Comparison of ENCODE assay signal across 19 cellular contexts in the genomic region with DNA sequence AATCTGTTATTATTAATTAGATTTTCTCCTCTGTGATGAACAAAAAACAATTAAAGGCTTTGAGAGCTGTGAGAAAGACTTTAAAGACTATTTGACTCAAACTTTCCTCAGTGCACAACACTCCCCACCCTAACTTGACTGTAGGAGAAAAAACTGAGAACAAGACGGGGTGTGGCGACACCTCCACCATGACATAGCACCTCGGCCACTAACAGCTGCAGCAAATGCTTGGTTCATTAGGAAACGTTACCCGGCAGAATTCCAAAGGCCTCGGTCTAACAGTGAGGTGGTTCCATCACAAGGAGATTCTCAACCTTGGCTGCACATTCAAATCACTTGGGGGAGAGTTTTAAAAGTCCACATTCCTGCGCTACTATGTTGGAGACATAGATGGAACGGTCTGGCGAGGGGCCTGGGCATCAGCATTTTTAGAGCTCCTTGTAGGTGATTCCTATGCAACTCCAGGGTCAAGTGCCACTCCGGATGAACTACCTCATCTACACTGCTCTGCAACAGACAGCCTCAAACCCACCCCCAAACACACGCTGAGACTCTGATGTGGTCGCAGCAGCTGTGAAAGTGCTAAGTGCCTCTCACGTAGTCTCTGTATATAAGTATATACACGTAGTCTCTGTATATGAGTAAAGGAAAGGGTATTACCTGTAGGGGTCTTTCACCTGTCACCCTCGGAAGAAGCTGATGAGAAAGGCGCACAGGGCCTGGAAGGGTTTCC. TPM values are rescaled to one million over a fixed set of nuclear protein-coding genes. Genes with fewer than 3 reads are reported as not detected.
A peak's percentile ranks its signal among the peaks of the same experiment; 100 is the strongest.
DNase-seq lines count a peak whose midpoint lies in the region; ATAC-seq lines count a peak whose summit lies in the region.
"Had no signal": no experiment of that assay in that cellular context is flagged by ENCODE, and none has a peak within 500 bp of the region (broad histone marks: within the 10 kb centered on the region; RNA-seq: fewer than 3 reads in every experiment).

No MANE protein-coding gene starts in this region.

- H3K27ac Mint-ChIP-seq in activated CD4-positive, alpha-beta T cell treated with anti-CD3 and anti-CD28 coated beads, Interleukin-2, amount 10 ng/mL, durations not matched to agents 7 days and 5 days = no peak overlapping the region
- H3K27ac Mint-ChIP-seq in activated CD8-positive, alpha-beta T cell treated with anti-CD3 and anti-CD28 coated beads, Interleukin-2, amount 10 ng/mL, durations not matched to agents 7 days and 5 days = peak overlapping the region; percentile 68
- H3K27ac Mint-ChIP-seq: stimulated activated memory B cell treated with anti-CD40 and anti-IgM and Interleukin-4, amounts not matched to agents 10 μg/mL and 1 μg/mL and 100 μg/mL, for 72 hours had no signal

- no peaks in the 10 kb centered on the region for H3K9me3 Mint-ChIP-seq in activated CD4-positive, alpha-beta T cell treated with anti-CD3 and anti-CD28 coated beads, Interleukin-2, amount 10 ng/mL, durations not matched to agents 7 days and 5 days
- H3K9me3 Mint-ChIP-seq in activated CD8-positive, alpha-beta T cell treated with anti-CD3 and anti-CD28 coated beads, Interleukin-2, amount 10 ng/mL, durations not matched to agents 7 days and 5 days (ENCODE audit: insufficient read depth) = no peaks in the 10 kb centered on the region

- peaks cover 33% of the 10 kb centered on the region for H3K4me1 Mint-ChIP-seq in activated CD4-positive, alpha-beta T cell treated with anti-CD3 and anti-CD28 coated beads, Interleukin-2, amount 10 ng/mL, durations not matched to agents 7 days and 5 days
- peaks cover 34% of the 10 kb centered on the region for H3K4me1 Mint-ChIP-seq in activated CD8-positive, alpha-beta T cell treated with anti-CD3 and anti-CD28 coated beads, Interleukin-2, amount 10 ng/mL, durations not matched to agents 7 days and 5 days (ENCODE audit: low read depth)

- ATAC-seq in activated CD8-positive, alpha-beta T cell treated with anti-CD3 and anti-CD28 coated beads, Interleukin-2, amount 10 ng/mL, durations not matched to agents 7 days and 5 days = peak; percentile 31
- peak; percentile 67 for ATAC-seq in left ventricle myocardium superior
- ATAC-seq in GM21381 (IDR thresholded peaks at IDR 0.05; ENCODE audit: unreplicated experiment) = no peak
- no peak for ATAC-seq in HG03521 (IDR thresholded peaks at IDR 0.05; ENCODE audit: unreplicated experiment)
- ATAC-seq: PC-3; stimulated activated memory B cell treated with anti-CD40 and anti-IgM and Interleukin-4, amounts not matched to agents 10 μg/mL and 1 μg/mL and 100 μg/mL, for 72 hours had no signal

- DNase-seq in activated CD4-positive, alpha-beta T cell treated with anti-CD3 and anti-CD28 coated beads, Interleukin-2, amount 10 ng/mL, durations not matched to agents 7 days and 5 days = peak; percentile 46
- DNase-seq in activated CD4-positive, alpha-beta T cell treated with anti-CD3 and anti-CD28 coated beads for 48 hours = no peak
- DNase-seq in activated CD8-positive, alpha-beta T cell treated with anti-CD3 and anti-CD28 coated beads, Interleukin-2, amount 10 ng/mL, durations not matched to agents 7 days and 5 days = peak; percentile 67
- DNase-seq in left ventricle myocardium superior = no peak
- DNase-seq in stimulated activated CD8-positive, alpha-beta memory T cell treated with anti-CD3 and anti-CD28 coated beads, Interleukin-4, amount 100 ng/mL, for 48 hours = peak; percentile 42
- no peak for DNase-seq in GF-D8 (lab: John Stamatoyannopoulos, UW)
- DNase-seq: ACHN; colonic mucosa; NCI-H2029; NCI-H510A treated with DMSO at 0.1 percent for 48 hours; PC-3; right lobe of liver; stimulated activated CD4-positive, alpha-beta T cell treated with anti-CD3 and anti-CD28 coated beads, Interleukin-2, amount 100 ng/mL, for 48 hours had no signal

- POLR2A ChIA-PET in activated CD4-positive, alpha-beta T cell treated with anti-CD3 and anti-CD28 coated beads, Interleukin-2, amount 10 ng/mL, durations not matched to agents 7 days and 5 days (lab: Charles Lee) = no interaction called here
- POLR2A ChIA-PET in activated CD8-positive, alpha-beta T cell treated with anti-CD3 and anti-CD28 coated beads, Interleukin-2, amount 10 ng/mL, durations not matched to agents 7 days and 5 days (lab: Charles Lee) = no interaction called here

- no peaks in the 10 kb centered on the region for H3K36me3 Mint-ChIP-seq in activated CD4-positive, alpha-beta T cell treated with anti-CD3 and anti-CD28 coated beads, Interleukin-2, amount 10 ng/mL, durations not matched to agents 7 days and 5 days (ENCODE audit: low read depth)
- H3K36me3 Mint-ChIP-seq in activated CD8-positive, alpha-beta T cell treated with anti-CD3 and anti-CD28 coated beads, Interleukin-2, amount 10 ng/mL, durations not matched to agents 7 days and 5 days (ENCODE audit: low read depth) = no peaks in the 10 kb centered on the region

- H3K4me3 Mint-ChIP-seq in activated CD4-positive, alpha-beta T cell treated with anti-CD3 and anti-CD28 coated beads, Interleukin-2, amount 10 ng/mL, durations not matched to agents 7 days and 5 days = peak overlapping the region; percentile 62
- H3K4me3 Mint-ChIP-seq in activated CD8-positive, alpha-beta T cell treated with anti-CD3 and anti-CD28 coated beads, Interleukin-2, amount 10 ng/mL, durations not matched to agents 7 days and 5 days = peak overlapping the region; percentile 71

- CTCF ChIA-PET in activated CD4-positive, alpha-beta T cell treated with anti-CD3 and anti-CD28 coated beads, Interleukin-2, amount 10 ng/mL, durations not matched to agents 7 days and 5 days (lab: Charles Lee) = interaction anchor here (0.6 to 1.1 kb wide), 3 partner anchors 40 to 303 kb away, joined by 3 read pairs; no protein-coding TSS in a partner anchor
- CTCF ChIA-PET in activated CD8-positive, alpha-beta T cell treated with anti-CD3 and anti-CD28 coated beads, Interleukin-2, amount 10 ng/mL, durations not matched to agents 7 days and 5 days (lab: Charles Lee) = interaction anchor here (0.8 to 5.2 kb wide), 6 partner anchors 13 to 304 kb away, joined by 3 to 63 read pairs (median 10); no protein-coding TSS in a partner anchor

- peaks cover 18% of the 10 kb centered on the region for H3K27me3 Mint-ChIP-seq in activated CD4-positive, alpha-beta T cell treated with anti-CD3 and anti-CD28 coated beads, Interleukin-2, amount 10 ng/mL, durations not matched to agents 7 days and 5 days
- peaks cover 16% of the 10 kb centered on the region for H3K27me3 Mint-ChIP-seq in activated CD8-positive, alpha-beta T cell treated with anti-CD3 and anti-CD28 coated beads, Interleukin-2, amount 10 ng/mL, durations not matched to agents 7 days and 5 days (ENCODE audit: low read depth)

- intact Hi-C loops in left ventricle myocardium superior (cut with micrococcal nuclease) = no loop called here

RNA-seq across cellular contexts. Expression of a gene that starts 1.0 kb away (rescaled TPM):
- 1 to 10 TPM; 5.6 to 6.3 TPM for total RNA-seq in activated CD4-positive, alpha-beta T cell treated with anti-CD3 and anti-CD28 coated beads, Interleukin-2, amount 10 ng/mL, durations not matched to agents 7 days and 5 days
- 10 to 100 TPM; 12.0 to 13.0 TPM for total RNA-seq in activated CD8-positive, alpha-beta T cell treated with anti-CD3 and anti-CD28 coated beads, Interleukin-2, amount 10 ng/mL, durations not matched to agents 7 days and 5 days
- total RNA-seq in left ventricle myocardium superior = 0.79 TPM
- total RNA-seq: ascending aorta, M059J, PC-3, ureter had no signal

RNA-seq across cellular contexts. Expression of a gene that starts 23.4 kb away (rescaled TPM):
- not detected for total RNA-seq in activated CD4-positive, alpha-beta T cell treated with anti-CD3 and anti-CD28 coated beads, Interleukin-2, amount 10 ng/mL, durations not matched to agents 7 days and 5 days
- total RNA-seq in activated CD8-positive, alpha-beta T cell treated with anti-CD3 and anti-CD28 coated beads, Interleukin-2, amount 10 ng/mL, durations not matched to agents 7 days and 5 days = not detected
- total RNA-seq in left ventricle myocardium superior = not detected
- total RNA-seq: ascending aorta, right lobe of liver, ureter had no signal

Comparison
In these comparisons a context has a peak if more than half of its experiments do, and no peak if none do; other contexts are left out.
1. DNase-seq: peak in activated CD4-positive, alpha-beta T cell treated with anti-CD3 and anti-CD28 coated beads, Interleukin-2, amount 10 ng/mL, durations not matched to agents 7 days and 5 days (single experiment), activated CD8-positive, alpha-beta T cell treated with anti-CD3 and anti-CD28 coated beads, Interleukin-2, amount 10 ng/mL, durations not matched to agents 7 days and 5 days (single experiment) and stimulated activated CD8-positive, alpha-beta memory T cell treated with anti-CD3 and anti-CD28 coated beads, Interleukin-4, amount 100 ng/mL, for 48 hours (single experiment); none in activated CD4-positive, alpha-beta T cell treated with anti-CD3 and anti-CD28 coated beads for 48 hours (single experiment), left ventricle myocardium superior (single experiment) and GF-D8 (single experiment).
2. ATAC-seq: peak in activated CD8-positive, alpha-beta T cell treated with anti-CD3 and anti-CD28 coated beads, Interleukin-2, amount 10 ng/mL, durations not matched to agents 7 days and 5 days (single experiment) and left ventricle myocardium superior (single experiment); none in GM21381 (single experiment) and HG03521 (single experiment).